In genomic region chr2:201532686-201533304, GRCh38 we compare ENCODE assay signal across 8 cellular contexts.
DNase-seq lines count a peak whose midpoint lies in the region; ATAC-seq and TF ChIP-seq lines count a peak whose summit lies in the region.

No MANE protein-coding gene starts in this region.

- H3K79me2 ChIP-seq in fibroblast of lung (ENCODE audit: control insufficient read depth, insufficient read depth, low read length): no peaks in the 10 kb centered on the region

- no peaks in the 10 kb centered on the region for H4K20me1 ChIP-seq in IMR-90 (ENCODE audit: insufficient read depth, low read length)
- no peaks in the 10 kb centered on the region for H4K20me1 ChIP-seq in fibroblast of lung (ENCODE audit: control insufficient read depth, extremely low read depth, insufficient read depth, low read length)

- no peak overlapping the region for H3K9ac ChIP-seq in IMR-90 (ENCODE audit: low read depth, low read length)
- no peak overlapping the region for H3K9ac ChIP-seq in fibroblast of lung (ENCODE audit: insufficient read depth, low read length)

- peak overlapping the region; percentile 17; the same call in 1 of the 2 replicates for H3K4ac ChIP-seq in IMR-90 (ENCODE audit: low read depth, low read length)

- TF ChIP-seq RAD21 in IMR-90 (IDR thresholded peaks at IDR 0.05; ENCODE audit: low read length): no peak

- H3K9me3 ChIP-seq in IMR-90 (ENCODE audit: control insufficient read depth, insufficient read depth, low read length): peaks cover 7% of the 10 kb centered on the region
- H3K9me3 ChIP-seq in fibroblast of lung (ENCODE audit: control insufficient read depth, insufficient read depth, low read depth, low read length): no peaks in the 10 kb centered on the region
- peaks cover 0 to 37% (median 1%) of the 10 kb centered on the region in 4 donors for H3K9me3 ChIP-seq in tibial nerve

- H3K4me3 ChIP-seq in IMR-90 (ENCODE audit: insufficient read depth, low read depth, low read length) (no peak overlapping the region), fibroblast of lung (replicated peaks in 1 of 4; ENCODE audit: control extremely low read depth in 1 of 4, insufficient read depth in 1 of 4, low read depth in 3 of 4, low read length in 4 of 4) (no peak overlapping the region), tibial nerve (no peak overlapping the region)

- TF ChIP-seq POLR2A in IMR-90 (IDR thresholded peaks at IDR 0.05; ENCODE audit: low read depth, low read length) (no peak), tibial nerve (IDR thresholded peaks at IDR 0.05) (no peak)

- BruUV-seq in IMR-90 (replicated peaks; lab: Mats Ljungman, UMichigan): no TSS peak

- H2BK15ac ChIP-seq in IMR-90 (ENCODE audit: low read depth, low read length): no peak overlapping the region

- peaks cover 1 to 24% (median 11%) of the 10 kb centered on the region in 6 donors for H3K9me3 Mint-ChIP-seq in immature natural killer cell

- no peak overlapping the region for H2AK5ac ChIP-seq in IMR-90 (ENCODE audit: low read depth, low read length)

- H3K4me3 Mint-ChIP-seq in immature natural killer cell: no peak overlapping the region

- peak overlapping the region; percentile 54; the same call in 1 of the 2 replicates for H2BK20ac ChIP-seq in IMR-90 (ENCODE audit: low read depth, low read length)

- H3K18ac ChIP-seq in IMR-90 (ENCODE audit: low read depth, low read length): no peak overlapping the region

- 23% methylated on average over 2 of the region's 2 CpGs; no CpG with 5 or more reads in 1 of the 2 experiments for WGBS in IMR-90 (ENCODE audit: extremely low coverage in 2 of 2, insufficient read length in 1 of 2), 2 experiments
- 79 to 81% methylated on average over 2 of the region's 2 CpGs for WGBS in tibial nerve, 2 donors

- peaks cover 0 to 8% (median 3%) of the 10 kb centered on the region in 3 donors for H3K36me3 Mint-ChIP-seq in immature natural killer cell

- CTCF ChIA-PET in IMR-90 (lab: Yijun Ruan, JAX): no interaction called here

- TF ChIP-seq EP300 in tibial nerve (IDR thresholded peaks at IDR 0.05): no peak

- H3K56ac ChIP-seq in IMR-90 (ENCODE audit: extremely low read depth, insufficient read depth, low read length): no peak overlapping the region

- no peaks in the 10 kb centered on the region for H3K4me1 Mint-ChIP-seq in immature natural killer cell

- H3K79me1 ChIP-seq in IMR-90 (ENCODE audit: low read depth in 1 of 2, low read length in 2 of 2): no peaks in the 10 kb centered on the region

- H3K4me1 ChIP-seq in IMR-90 (ENCODE audit: control insufficient read depth, insufficient read depth, low read length) (no peaks in the 10 kb centered on the region), fibroblast of lung (ENCODE audit: control insufficient read depth, extremely low read depth, insufficient read depth, low read length) (no peaks in the 10 kb centered on the region), tibial nerve (no peaks in the 10 kb centered on the region)

- dilution Hi-C loops in IMR-90 (cut with HindIII; ENCODE audit: low sequenced_read_pairs, unreplicated experiment): no loop called here

- POLR2A ChIA-PET in IMR-90 (lab: Charles Lee; ENCODE audit: unreplicated experiment): no interaction called here

- no peak overlapping the region for H3K14ac ChIP-seq in IMR-90 (replicated peaks; ENCODE audit: low read depth, low read length)

- H4K8ac ChIP-seq in IMR-90 (ENCODE audit: low read depth in 2 of 2, low read length in 2 of 2): no peak overlapping the region

- no peak overlapping the region for H4K5ac ChIP-seq in IMR-90 (ENCODE audit: low read depth, low read length)

- intact Hi-C loops in IMR-90 (cut with micrococcal nuclease): no loop called here

- ATAC-seq in GM21717 (IDR thresholded peaks at IDR 0.05; ENCODE audit: unreplicated experiment) (peak; percentile 95), IMR-90 (ENCODE audit: low read depth) (peak; percentile 87), esophagus mucosa (no peak)

- H2AFZ ChIP-seq in IMR-90 (replicated peaks; ENCODE audit: low read length, poor library complexity) (no peak overlapping the region), fibroblast of lung (ENCODE audit: low read length) (no peak overlapping the region)

- peak overlapping the region; percentile 76 for H2BK120ac ChIP-seq in IMR-90 (ENCODE audit: low read depth, low read length)

- no peaks in the 10 kb centered on the region for H3K9me1 ChIP-seq in IMR-90 (ENCODE audit: insufficient read depth, low read length)

- no peak overlapping the region for H2BK5ac ChIP-seq in IMR-90 (ENCODE audit: low read depth, low read length, poor library complexity, severe bottlenecking)

- H3K27me3 Mint-ChIP-seq in immature natural killer cell (ENCODE audit: low read depth in 3 of 3): peaks cover 0 to 4% (median 2%) of the 10 kb centered on the region in 3 donors

- H3K23ac ChIP-seq in IMR-90 (ENCODE audit: low read depth, low read length): no peak overlapping the region

- no peak overlapping the region for H4K91ac ChIP-seq in IMR-90 (ENCODE audit: insufficient read depth, low read depth, low read length)

- peak; percentile 4 for DNase-seq in GM10266 (ENCODE audit: extremely low spot score)
- DNase-seq in IMR-90: peak; percentile 93
- DNase-seq in fibroblast of lung (ENCODE audit: low read depth in 2 of 2): peak; percentile 90 to 97
- DNase-seq in immature natural killer cell: no peak
- no peak for DNase-seq in tibial nerve (ENCODE audit: low spot score in 2 of 2)
- DNase-seq in kidney glomerular epithelial cell (lab: John Stamatoyannopoulos, UW): no peak

- no peak overlapping the region for H3K4me2 ChIP-seq in IMR-90 (ENCODE audit: low read depth, low read length)
- no peak overlapping the region for H3K4me2 ChIP-seq in fibroblast of lung (ENCODE audit: extremely low read depth, insufficient read depth, low read length)

- TF ChIP-seq CTCF in GM10266 (IDR thresholded peaks at IDR 0.05; ENCODE audit: control insufficient read depth, insufficient read depth, low read depth, missing control alignments): no peak
- no peak for TF ChIP-seq CTCF in IMR-90 (conservative IDR thresholded peaks at IDR 0.05; ENCODE audit: low read depth, low read length)
- TF ChIP-seq CTCF in fibroblast of lung (conservative IDR thresholded peaks at IDR 0.05 in 1 of 2, IDR thresholded peaks at IDR 0.05 in 1 of 2; ENCODE audit: low read depth in 1 of 2, low read length in 2 of 2): no peak
- TF ChIP-seq CTCF in tibial nerve (IDR thresholded peaks at IDR 0.05): no peak

- H3K36me3 ChIP-seq in IMR-90 (ENCODE audit: control insufficient read depth, insufficient read depth, low read length) (no peaks in the 10 kb centered on the region), fibroblast of lung (ENCODE audit: control insufficient read depth, insufficient read depth, low read length) (no peaks in the 10 kb centered on the region), tibial nerve (no peaks in the 10 kb centered on the region)

- H3K27me3 ChIP-seq in IMR-90 (ENCODE audit: control insufficient read depth, insufficient read depth, low read length): no peaks in the 10 kb centered on the region
- H3K27me3 ChIP-seq in fibroblast of lung (ENCODE audit: control insufficient read depth, insufficient read depth, low read length): no peaks in the 10 kb centered on the region
- no peaks in the 10 kb centered on the region for H3K27me3 ChIP-seq in tibial nerve

- H2AK9ac ChIP-seq in IMR-90 (replicated peaks; ENCODE audit: low read depth, low read length, poor library complexity): no peak overlapping the region

- no peak overlapping the region for H3K27ac ChIP-seq in IMR-90 (ENCODE audit: insufficient read depth, low read length)
- no peak overlapping the region for H3K27ac ChIP-seq in fibroblast of lung (ENCODE audit: insufficient read depth, low read length)
- H3K27ac ChIP-seq in tibial nerve: no peak overlapping the region

- in situ Hi-C loops in IMR-90 (cut with MboI; ENCODE audit: low sequenced_read_pairs): no loop called here

- no peak overlapping the region for H3K27ac Mint-ChIP-seq in immature natural killer cell

TF ChIP-seq in IMR-90, 13 proteins besides CTCF, POLR2A, EP300 and RAD21:
- TF ChIP-seq FOS (IDR thresholded peaks at IDR 0.05; ENCODE audit: low read depth, low read length) (peak; percentile 82), SMC3 (IDR thresholded peaks at IDR 0.05; ENCODE audit: low read depth, low read length) (no peak), MXI1 (IDR thresholded peaks at IDR 0.05; ENCODE audit: borderline replicate concordance, low read depth, low read length) (no peak), USF2 (IDR thresholded peaks at IDR 0.05; ENCODE audit: low read depth, low read length) (no peak), CEBPB (IDR thresholded peaks at IDR 0.05; ENCODE audit: low read depth, low read length) (no peak), BHLHE40 (IDR thresholded peaks at IDR 0.05; ENCODE audit: low read depth, low read length) (peak; percentile 27; the same call in 1 of the 2 replicates), NFE2L2 (IDR thresholded peaks at IDR 0.05; ENCODE audit: low read depth, low read length) (no peak), MAZ (IDR thresholded peaks at IDR 0.05; ENCODE audit: borderline replicate concordance, low read depth, low read length) (no peak)
TF ChIP-seq in IMR-90: peak in this region for 2.

Comparison
In these comparisons a context has a peak if more than half of its experiments do, and no peak if none do; other contexts are left out.
1. DNase-seq: peak in GM10266 (single experiment), IMR-90 (single experiment) and fibroblast of lung (2 of 2); none in immature natural killer cell (0 of 3), tibial nerve (0 of 2) and kidney glomerular epithelial cell (single experiment).